In the genomic region with DNA sequence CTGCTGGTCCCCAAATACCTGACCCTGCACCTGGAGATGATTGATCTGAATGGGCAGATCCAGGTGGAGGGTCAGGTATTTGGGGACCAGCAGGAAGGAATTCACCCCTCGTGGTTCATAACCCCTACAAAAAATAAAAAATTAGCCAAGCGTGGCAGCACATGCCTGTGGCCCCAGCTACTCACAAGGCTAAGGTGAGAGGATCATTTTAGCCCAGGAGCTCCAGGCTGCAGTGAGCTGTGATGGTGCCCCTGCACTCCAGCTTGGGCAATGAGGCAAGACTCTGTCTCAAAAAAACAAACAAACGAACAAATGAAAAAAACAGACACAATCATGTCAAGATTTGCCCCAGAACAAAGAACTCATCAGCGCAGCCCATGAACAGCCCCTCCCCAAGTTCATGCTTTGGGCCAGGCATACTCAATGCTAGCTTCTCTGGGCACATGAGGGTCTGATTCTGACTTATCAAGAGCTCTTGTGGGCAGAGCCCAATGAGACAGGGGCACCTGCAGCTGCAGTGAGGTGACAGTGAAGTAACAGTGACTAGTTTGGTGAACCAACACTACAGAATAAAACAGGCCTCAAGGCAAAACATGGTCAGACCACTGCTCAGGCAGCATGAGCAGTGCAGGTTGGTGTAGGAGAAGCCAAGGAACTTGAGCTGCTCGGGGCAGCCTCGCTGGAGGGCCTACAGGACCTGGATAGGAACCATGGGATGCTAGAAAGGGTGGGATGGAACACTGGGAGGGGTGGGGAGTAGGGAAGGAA, we compare ENCODE assay signal across 7 cellular contexts. TPM values are rescaled to one million over a fixed set of nuclear protein-coding genes. Genes with fewer than 3 reads are reported as not detected.
DNase-seq lines count a peak whose midpoint lies in the region; ATAC-seq and TF ChIP-seq lines count a peak whose summit lies in the region.

No MANE protein-coding gene starts in this region.

- no peaks in the 10 kb centered on the region for H3K9me3 Mint-ChIP-seq in T-helper 2 cell treated with Interferon-gamma antibody and Interleukin-4, amounts not matched to agents 5 μg/mL and 100 μg/mL, for 36 hours
- H3K9me3 Mint-ChIP-seq in naive thymus-derived CD8-positive, alpha-beta T cell, result no peaks in the 10 kb centered on the region
- H3K9me3 Mint-ChIP-seq in CD14-positive monocyte, result no peaks in the 10 kb centered on the region

- TF ChIP-seq CTCF in CD14-positive monocyte (IDR thresholded peaks at IDR 0.05), result no peak

- H3K27me3 Mint-ChIP-seq in T-helper 2 cell treated with Interferon-gamma antibody and Interleukin-4, amounts not matched to agents 5 μg/mL and 100 μg/mL, for 36 hours (ENCODE audit: low read depth), result no peaks in the 10 kb centered on the region
- no peaks in the 10 kb centered on the region for H3K27me3 Mint-ChIP-seq in naive thymus-derived CD8-positive, alpha-beta T cell
- no peaks in the 10 kb centered on the region for H3K27me3 Mint-ChIP-seq in CD14-positive monocyte (ENCODE audit: low read depth in 3 of 3)

- H3K4me3 Mint-ChIP-seq in T-helper 2 cell treated with Interferon-gamma antibody and Interleukin-4, amounts not matched to agents 5 μg/mL and 100 μg/mL, for 36 hours, result peak overlapping the region; percentile 5
- peak overlapping the region in 1 of 10 donors; percentile 48 for H3K4me3 Mint-ChIP-seq in naive thymus-derived CD8-positive, alpha-beta T cell
- no peak overlapping the region for H3K4me3 Mint-ChIP-seq in CD14-positive monocyte

- H3K27ac Mint-ChIP-seq in T-helper 2 cell treated with Interferon-gamma antibody and Interleukin-4, amounts not matched to agents 5 μg/mL and 100 μg/mL, for 36 hours, result peak overlapping the region; percentile 86
- peak overlapping the region; percentile 36 to 99 (median 85) for H3K27ac Mint-ChIP-seq in naive thymus-derived CD8-positive, alpha-beta T cell
- H3K27ac Mint-ChIP-seq in CD14-positive monocyte, result peak overlapping the region in 1 of 7 donors; percentile 26

- H3K4me1 Mint-ChIP-seq in T-helper 2 cell treated with Interferon-gamma antibody and Interleukin-4, amounts not matched to agents 5 μg/mL and 100 μg/mL, for 36 hours (ENCODE audit: low read depth), result peaks cover 60% of the 10 kb centered on the region
- H3K4me1 Mint-ChIP-seq in naive thymus-derived CD8-positive, alpha-beta T cell, result peaks cover 34 to 95% (median 79%) of the 10 kb centered on the region in 4 donors
- peaks cover 64% of the 10 kb centered on the region for H3K4me1 Mint-ChIP-seq in CD14-positive monocyte

- intact Hi-C loops in CD14-positive monocyte (cut with micrococcal nuclease), result no loop called here

- H3K36me3 Mint-ChIP-seq in T-helper 2 cell treated with Interferon-gamma antibody and Interleukin-4, amounts not matched to agents 5 μg/mL and 100 μg/mL, for 36 hours (ENCODE audit: low read depth), result peaks cover 4% of the 10 kb centered on the region
- no peaks in the 10 kb centered on the region for H3K36me3 Mint-ChIP-seq in naive thymus-derived CD8-positive, alpha-beta T cell
- no peaks in the 10 kb centered on the region for H3K36me3 Mint-ChIP-seq in CD14-positive monocyte

- ATAC-seq in GM21528 (IDR thresholded peaks at IDR 0.05; ENCODE audit: low FRiP score, unreplicated experiment), result peak; percentile 15
- ATAC-seq in naive thymus-derived CD8-positive, alpha-beta T cell, result no peak
- ATAC-seq in HG03108 (IDR thresholded peaks at IDR 0.05; ENCODE audit: unreplicated experiment), result no peak

- POLR2A ChIA-PET in naive thymus-derived CD8-positive, alpha-beta T cell (lab: Charles Lee), result interaction anchor here (2.2 to 4.8 kb wide), 2 partner anchors 10 to 25 kb away, joined by 7 to 47 read pairs; partner anchors contain the start of gene FCHSD2

- peak; percentile 42 for DNase-seq in DMS79 treated with DMSO at 0.1 percent for 48 hours (lab: John Stamatoyannopoulos, UW)
- DNase-seq in T-helper 2 cell treated with Interferon-gamma antibody and Interleukin-4, amounts not matched to agents 5 μg/mL and 100 μg/mL, for 36 hours (ENCODE audit: low spot score), result no peak
- no peak for DNase-seq in naive thymus-derived CD8-positive, alpha-beta T cell
- DNase-seq in CD14-positive monocyte (ENCODE audit: low spot score), result no peak
- DNase-seq in GM03348 (ENCODE audit: low spot score), result no peak

RNA-seq across cellular contexts. Expression of gene FCHSD2, which starts 10.2 kb away (rescaled TPM):
- 10 to 100 TPM; 54.6 to 70.0 TPM for total RNA-seq in naive thymus-derived CD8-positive, alpha-beta T cell
- 10 to 100 TPM; 11.8 to 15.6 (median 14.7) TPM for polyA plus RNA-seq in naive thymus-derived CD8-positive, alpha-beta T cell
- polyA plus RNA-seq in CD14-positive monocyte, result 10 to 100 TPM; 14.5 to 16.6 TPM
